In the genomic region with DNA sequence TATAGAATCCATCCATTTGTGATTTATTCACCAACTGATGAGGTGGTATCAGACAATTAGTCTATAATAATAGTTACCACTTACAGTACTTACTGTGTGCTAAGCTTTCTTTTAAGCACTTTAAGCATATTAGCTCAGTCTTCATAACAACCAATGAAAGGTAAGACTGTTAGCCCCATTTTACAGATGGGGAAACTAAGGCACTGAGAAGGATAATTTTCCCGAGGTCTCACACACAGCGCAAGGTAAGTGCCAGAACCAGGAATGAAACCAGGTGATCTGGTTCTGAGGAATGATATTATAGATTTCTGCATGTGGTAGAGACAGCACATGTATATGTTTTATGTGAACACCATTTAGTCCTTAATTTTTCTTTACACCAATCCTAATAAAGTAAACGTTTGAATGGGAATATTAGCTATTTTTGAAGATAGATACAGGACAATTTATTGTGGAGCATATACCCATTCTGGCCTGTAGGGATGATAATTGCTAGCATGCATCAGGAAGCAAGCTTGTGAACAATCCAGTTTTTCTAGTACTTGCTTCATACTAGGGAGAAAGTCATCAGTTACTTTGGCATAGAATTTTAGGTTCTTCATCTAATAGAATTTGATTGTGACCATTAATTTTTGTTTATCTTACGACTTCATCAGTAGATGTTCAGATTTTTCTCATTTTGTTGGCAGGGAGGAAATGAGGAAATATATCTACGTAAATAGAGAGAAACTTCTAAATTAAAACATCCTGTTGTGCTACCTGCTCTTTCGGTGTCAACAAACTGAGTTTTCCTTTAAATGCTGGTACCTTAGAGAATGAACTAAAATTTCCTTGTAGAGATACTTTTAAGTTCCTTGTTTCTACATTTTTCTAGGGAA, we compare ENCODE assay signal across 8 cellular contexts. TPM values are rescaled to one million over a fixed set of nuclear protein-coding genes. Genes with fewer than 3 reads are reported as not detected.
DNase-seq lines count a peak whose midpoint lies in the region; ATAC-seq, FAIRE-seq and TF ChIP-seq lines count a peak whose summit lies in the region.

No MANE protein-coding gene starts in this region.

- SMC1A ChIA-PET in GM12878 (lab: Charles Lee; ENCODE audit: uncharacterized antibody, unreplicated experiment) = interaction anchor here (0.9 to 2.2 kb wide), 7 partner anchors 9 to 162 kb away, joined by 3 to 10 read pairs (median 4); no protein-coding TSS in a partner anchor

- in situ Hi-C loops in GM12878 (cut with MboI) = no loop called here

- intact Hi-C loops in GM12878 (cut with micrococcal nuclease; ENCODE audit: unreplicated experiment) = no loop called here

- H3K9me3 ChIP-seq in BE2C (no peaks in the 10 kb centered on the region), GM12878 (replicated peaks; ENCODE audit: control insufficient read depth, insufficient read depth, low read length) (no peaks in the 10 kb centered on the region)

- H3K9ac ChIP-seq in GM12878 (ENCODE audit: control insufficient read depth, insufficient read depth, low read length) = peak overlapping the region; percentile 38

- DNase-seq in BE2C (no peak), HPDE6-E6E7 (ENCODE audit: extremely low spot score) (peak; percentile 79), GM12878 (ENCODE audit: low read depth, low spot score) (no peak), memory B cell (ENCODE audit: low spot score in 2 of 2) (no peak), NCI-H1417 treated with DMSO at 0.1 percent for 48 hours (lab: John Stamatoyannopoulos, UW) (no peak), NCI-H2029 treated with DMSO at 0.1 percent for 48 hours (lab: John Stamatoyannopoulos, UW) (no peak), NCI-H1694 treated with DMSO at 0.1 percent for 48 hours (lab: John Stamatoyannopoulos, UW) (no peak), HTR-8/SVneo (ENCODE audit: insufficient read length, low spot score) (no peak)

- H3K4me3 Mint-ChIP-seq in memory B cell = peak overlapping the region; percentile 74

- RAD21 ChIA-PET in GM12878 (lab: Charles Lee; ENCODE audit: unreplicated experiment) = interaction anchor here (1.8 kb wide), 1 partner anchor 21 kb away, joined by 6 read pairs; the partner anchor contains the start of gene PABPC1L

- POLR2A ChIA-PET in GM12878 (lab: Charles Lee) = interaction anchor here (0.6 to 2.1 kb wide), 7 partner anchors 11 to 202 kb away, joined by 3 to 6 read pairs (median 4); partner anchors contain the start of genes STK4 and TOMM34

- no peak for TF ChIP-seq RAD21 in GM12878 (IDR thresholded peaks at IDR 0.05; ENCODE audit: insufficient read depth, low read depth, low read length)

- no peak for TF ChIP-seq EP300 in GM12878 (IDR thresholded peaks at IDR 0.05; ENCODE audit: borderline replicate concordance in 1 of 2, control insufficient read depth in 1 of 2, low read depth in 2 of 2, low read length in 2 of 2)

- WGBS in GM12878 (ENCODE audit: insufficient coverage, insufficient replicate concordance, low lambda C conversion rate, missing lambda C conversion rate) = 17% methylated on average over 6 of the region's 6 CpGs

- H3K27ac ChIP-seq in GM12878 (ENCODE audit: control insufficient read depth, insufficient read depth) = peak overlapping the region; percentile 53

- peaks cover 5% of the 10 kb centered on the region for H3K36me3 Mint-ChIP-seq in memory B cell

- FAIRE-seq in GM12878 (lab: Jason Lieb, UNC) = no peak
- no peak for FAIRE-seq in HTR-8/SVneo (lab: Jason Lieb, UNC)

- no peak overlapping the region for H2AFZ ChIP-seq in GM12878 (ENCODE audit: control insufficient read depth, low read depth, low read length)

- ATAC-seq in GM12878 (no peak), memory B cell (ENCODE audit: low read depth) (no peak)

- no TSS peak for BruUV-seq in GM12878 (replicated peaks; lab: Mats Ljungman, UMichigan)

- no peak overlapping the region for H3K4me3 ChIP-seq in BE2C (ENCODE audit: low read depth, low read length)
- peak overlapping the region; percentile 97 for H3K4me3 ChIP-seq in GM12878

- peak; percentile 34 for TF ChIP-seq CTCF in BE2C (IDR thresholded peaks at IDR 0.05; ENCODE audit: low read depth, low read length)
- TF ChIP-seq CTCF in GM12878 (IDR thresholded peaks at IDR 0.05 in 2 of 3, conservative IDR thresholded peaks at IDR 0.05 in 1 of 3; ENCODE audit: control insufficient read depth in 2 of 3, extremely low read depth in 1 of 3, insufficient read depth in 1 of 3, low read depth in 3 of 3, low read length in 3 of 3) = peak in 2 of 3 experiments; percentile 23 to 34; a peak in 1 of 6 replicates

- H3K4me2 ChIP-seq in GM12878 (ENCODE audit: control insufficient read depth, insufficient read depth) = peak overlapping the region; percentile 95

- no peaks in the 10 kb centered on the region for H3K27me3 ChIP-seq in BE2C
- H3K27me3 ChIP-seq in GM12878 (replicated peaks in 1 of 2; ENCODE audit: control insufficient read depth in 2 of 2, insufficient read depth in 2 of 2, low read length in 1 of 2) = no peaks in the 10 kb centered on the region

- no peak for TF ChIP-seq POLR2A in GM12878 (IDR thresholded peaks at IDR 0.05; ENCODE audit: low read depth, low read length)

- H3K79me2 ChIP-seq in GM12878 (ENCODE audit: control insufficient read depth, insufficient read depth, low read length) = peaks cover 82% of the 10 kb centered on the region

- H3K36me3 ChIP-seq in BE2C (peaks cover 16% of the 10 kb centered on the region), GM12878 (ENCODE audit: control insufficient read depth in 2 of 2, insufficient read depth in 2 of 2, low read length in 1 of 2) (peaks cover 0 to 16% of the 10 kb centered on the region in 2 experiments; a peak in 2 of 4 replicates)

- no peaks in the 10 kb centered on the region for H3K9me3 Mint-ChIP-seq in memory B cell

- CTCF ChIA-PET in GM12878 (lab: Yijun Ruan, JAX) = interaction anchor here (0.7 to 1.9 kb wide), 12 partner anchors 9 to 411 kb away, joined by 3 to 11 read pairs (median 3); partner anchors contain the start of gene PABPC1L

- peaks cover 48% of the 10 kb centered on the region for H3K4me1 Mint-ChIP-seq in memory B cell

- peaks cover 5% of the 10 kb centered on the region; the same call in 1 of the 2 replicates for H3K4me1 ChIP-seq in BE2C
- H3K4me1 ChIP-seq in GM12878 (ENCODE audit: control insufficient read depth, insufficient read depth, low read length) = peaks cover 17% of the 10 kb centered on the region

- peak overlapping the region; percentile 80 for H3K27ac Mint-ChIP-seq in memory B cell

- H3K27me3 Mint-ChIP-seq in memory B cell = no peaks in the 10 kb centered on the region

- peaks cover 10% of the 10 kb centered on the region for H4K20me1 ChIP-seq in GM12878 (ENCODE audit: control insufficient read depth, insufficient read depth)

TF ChIP-seq in GM12878, 131 proteins besides CTCF, POLR2A, EP300 and RAD21 (continues in another document):
- no peak for TF ChIP-seq CREM (IDR thresholded peaks at IDR 0.05; ENCODE audit: low read depth)

RNA-seq across cellular contexts. Expression of gene YWHAB, which starts 3.0 kb away (rescaled TPM):
- 169 TPM for polyA plus RNA-seq in BE2C (2012; ENCODE audit: insufficient read depth, insufficient read length, low read depth)
- 50.2 and 53.0 TPM in 2 replicates for total RNA-seq in GM12878 (2013; cell fraction: nucleolus; rRNA removed)
- total RNA-seq in GM12878 (2014; rRNA removed) = 63.5 and 73.2 TPM in 2 replicates
- total RNA-seq in GM12878 (2014; rRNA removed; fragmentation: Illumina TruSeq; extraction: Trizol) = 81.9 and 84.6 TPM in 2 replicates
- 185 and 195 TPM in 2 replicates for total RNA-seq in GM12878 (2021)
- 74.9 TPM for polyA plus RNA-seq in GM12878 (2011; ENCODE audit: low read depth)
- polyA plus RNA-seq in GM12878 (2011; rRNA removed) = 99.1 and 111 TPM in 2 replicates
- 51.3 and 64.8 TPM in 2 replicates for polyA plus RNA-seq in GM12878 (2011; cell fraction: cytosol; rRNA removed)
- polyA plus RNA-seq in GM12878 (2011; cell fraction: nucleus; rRNA removed) = 33.8 and 45.5 TPM in 2 replicates
- polyA plus RNA-seq in GM12878 (2012) = 91.9 and 107 TPM in 2 replicates
- polyA plus RNA-seq in GM12878 (2014; fragmentation: Illumina TruSeq; extraction: Trizol) = 170 and 195 TPM in 2 replicates
- 100 to 1,000 TPM; 136 to 153 TPM for polyA plus RNA-seq in GM12878 (2014; fragmentation: Nextera tagmentation; extraction: Ambion mirVana)
- 76.9 and 77.5 TPM in 2 replicates for polyA plus RNA-seq in GM12878 (2014; rRNA removed)
- polyA plus RNA-seq in GM12878 (2016; fragmentation: Nextera tagmentation; extraction: Ambion mirVana) = 100 to 1,000 TPM; 307 to 323 TPM
- polyA minus RNA-seq in GM12878 (2011; rRNA and poly(A)+ RNA removed) = 38.3 and 45.1 TPM in 2 replicates
- 26.9 and 33.3 TPM in 2 replicates for polyA minus RNA-seq in GM12878 (2011; cell fraction: cytosol; rRNA and poly(A)+ RNA removed)
- polyA minus RNA-seq in GM12878 (2011; cell fraction: nucleus; rRNA and poly(A)+ RNA removed) = 16.7 and 24.7 TPM in 2 replicates

RNA-seq across cellular contexts. Expression of gene PABPC1L, which starts 21.4 kb away (rescaled TPM):
- polyA plus RNA-seq in BE2C (2012; ENCODE audit: insufficient read depth, insufficient read length, low read depth) = 17.0 TPM
- 156 and 164 TPM in 2 replicates for total RNA-seq in GM12878 (2013; cell fraction: nucleolus; rRNA removed)
- 9.8 and 14.2 TPM in 2 replicates for total RNA-seq in GM12878 (2014; rRNA removed)
- total RNA-seq in GM12878 (2014; rRNA removed; fragmentation: Illumina TruSeq; extraction: Trizol) = 9.5 and 11.1 TPM in 2 replicates
- 29.0 and 35.0 TPM in 2 replicates for total RNA-seq in GM12878 (2021)
- polyA plus RNA-seq in GM12878 (2011; ENCODE audit: low read depth) = 26.7 TPM
- polyA plus RNA-seq in GM12878 (2011; rRNA removed) = 57.7 and 66.8 TPM in 2 replicates
- 61.4 and 79.4 TPM in 2 replicates for polyA plus RNA-seq in GM12878 (2011; cell fraction: cytosol; rRNA removed)
- 337 and 458 TPM in 2 replicates for polyA plus RNA-seq in GM12878 (2011; cell fraction: nucleus; rRNA removed)
- 36.5 and 38.1 TPM in 2 replicates for polyA plus RNA-seq in GM12878 (2012)
- polyA plus RNA-seq in GM12878 (2014; fragmentation: Illumina TruSeq; extraction: Trizol) = 20.8 and 31.7 TPM in 2 replicates
- 1 to 10 TPM; 6.1 to 7.1 TPM for polyA plus RNA-seq in GM12878 (2014; fragmentation: Nextera tagmentation; extraction: Ambion mirVana)
- 60.8 and 69.2 TPM in 2 replicates for polyA plus RNA-seq in GM12878 (2014; rRNA removed)
- polyA plus RNA-seq in GM12878 (2016; fragmentation: Nextera tagmentation; extraction: Ambion mirVana) = 1 to 10 TPM; 7.8 to 8.6 TPM
- polyA minus RNA-seq in GM12878 (2011; rRNA and poly(A)+ RNA removed) = 14.6 and 22.4 TPM in 2 replicates
- 5.7 and 7.5 TPM in 2 replicates for polyA minus RNA-seq in GM12878 (2011; cell fraction: cytosol; rRNA and poly(A)+ RNA removed)
- 28.2 and 46.6 TPM in 2 replicates for polyA minus RNA-seq in GM12878 (2011; cell fraction: nucleus; rRNA and poly(A)+ RNA removed)
